19 cellular contexts compared by ENCODE assay signal in genomic region chr3:126023390-126023789, GRCh38. TPM values are rescaled to one million over a fixed set of nuclear protein-coding genes. Genes with fewer than 3 reads are reported as not detected.
DNase-seq lines count a peak whose midpoint lies in the region; ATAC-seq and TF ChIP-seq lines count a peak whose summit lies in the region.
"Had no signal": no experiment of that assay in that cellular context is flagged by ENCODE, and none has a peak within 500 bp of the region (broad histone marks: within the 10 kb centered on the region; RNA-seq: fewer than 3 reads in every experiment).

No MANE protein-coding gene starts in this region.

- no peak overlapping the region for H3K27ac Mint-ChIP-seq in activated CD4-positive, alpha-beta T cell treated with anti-CD3 and anti-CD28 coated beads, Interleukin-2, amount 10 ng/mL, durations not matched to agents 24 days and 14 days

- POLR2A ChIA-PET in HEK293 (lab: Yijun Ruan, JAX): no interaction called here

- TF ChIP-seq CTCF in HEK293 (tag by site-specific recombination; IDR thresholded peaks at IDR 0.05): no peak
- no peak for TF ChIP-seq CTCF in upper lobe of right lung (IDR thresholded peaks at IDR 0.05)

- peak; percentile 38 for DNase-seq in activated CD4-positive, alpha-beta T cell treated with anti-CD3 and anti-CD28 coated beads, Interleukin-2, amount 10 ng/mL, durations not matched to agents 24 days and 14 days
- no peak for DNase-seq in activated CD4-positive, alpha-beta T cell treated with anti-CD3 and anti-CD28 coated beads for 4 hours
- peak; percentile 60 for DNase-seq in iPS-NIHi7 (ENCODE audit: extremely low spot score)
- peak; percentile 37 for DNase-seq in upper lobe of right lung
- DNase-seq in dedifferentiated amniotic fluid mesenchymal stem cell (ENCODE audit: extremely low spot score): no peak
- DNase-seq: Caco-2, DMS79, GDM1, GM23248, Karpas-422, MM.1S, NCI-H1105, NCI-H187 treated with DMSO at 0.1 percent for 48 hours had no signal

- H3K27me3 ChIP-seq in upper lobe of right lung: no peaks in the 10 kb centered on the region

- H3K36me3 Mint-ChIP-seq in activated CD4-positive, alpha-beta T cell treated with anti-CD3 and anti-CD28 coated beads, Interleukin-2, amount 10 ng/mL, durations not matched to agents 24 days and 14 days (ENCODE audit: low read depth): peaks cover 8% of the 10 kb centered on the region

- H3K27ac ChIP-seq in HEK293 (ENCODE audit: extremely low read depth, low read depth, low read length): no peak overlapping the region
- H3K27ac ChIP-seq in upper lobe of right lung: no peak overlapping the region
- H3K27ac ChIP-seq: GM23248, RWPE1 had no signal

- ATAC-seq in upper lobe of right lung (no peak), GM18867 (IDR thresholded peaks at IDR 0.05; ENCODE audit: unreplicated experiment) (no peak)

- H3K4me3 Mint-ChIP-seq in activated CD4-positive, alpha-beta T cell treated with anti-CD3 and anti-CD28 coated beads, Interleukin-2, amount 10 ng/mL, durations not matched to agents 24 days and 14 days: no peak overlapping the region

- peaks cover 8% of the 10 kb centered on the region for H3K9me3 Mint-ChIP-seq in activated CD4-positive, alpha-beta T cell treated with anti-CD3 and anti-CD28 coated beads, Interleukin-2, amount 10 ng/mL, durations not matched to agents 24 days and 14 days

- H3K4me1 ChIP-seq in HEK293 (ENCODE audit: control insufficient read depth, insufficient read depth, low read length) (no peaks in the 10 kb centered on the region), upper lobe of right lung (no peaks in the 10 kb centered on the region)
- H3K4me1 ChIP-seq: Caco-2 had no signal

- H3K4me3 ChIP-seq in HEK293 (ENCODE audit: low read depth, low read length): no peak overlapping the region
- H3K4me3 ChIP-seq in upper lobe of right lung: no peak overlapping the region
- H3K4me3 ChIP-seq: GM23248 had no signal

- no peaks in the 10 kb centered on the region for H3K27me3 Mint-ChIP-seq in activated CD4-positive, alpha-beta T cell treated with anti-CD3 and anti-CD28 coated beads, Interleukin-2, amount 10 ng/mL, durations not matched to agents 24 days and 14 days

- H3K9me3 ChIP-seq in HEK293 (ENCODE audit: control insufficient read depth, insufficient read depth, low read depth, low read length): no peaks in the 10 kb centered on the region
- H3K9me3 ChIP-seq in upper lobe of right lung: peaks cover 5% of the 10 kb centered on the region

- intact Hi-C loops in activated CD4-positive, alpha-beta T cell treated with anti-CD3 and anti-CD28 coated beads, Interleukin-2, amount 10 ng/mL, durations not matched to agents 24 days and 14 days (cut with micrococcal nuclease): no loop called here
- intact Hi-C loops in upper lobe of right lung (cut with DNase I): no loop called here

- CTCF ChIA-PET in HEK293 (lab: Yijun Ruan, JAX): no interaction called here

- H3K36me3 ChIP-seq in HEK293 (ENCODE audit: control insufficient read depth in 2 of 2, insufficient read depth in 1 of 2, low read length in 2 of 2) (peaks cover 0 to 35% of the 10 kb centered on the region in 2 experiments; a peak in 1 of 3 replicates), upper lobe of right lung (peaks cover 4% of the 10 kb centered on the region)

- peaks cover 6% of the 10 kb centered on the region for H3K4me1 Mint-ChIP-seq in activated CD4-positive, alpha-beta T cell treated with anti-CD3 and anti-CD28 coated beads, Interleukin-2, amount 10 ng/mL, durations not matched to agents 24 days and 14 days

TF ChIP-seq in HEK293, 187 proteins besides CTCF, POLR2A, EP300 and RAD21:
- TF ChIP-seq REST (tag by site-specific recombination; IDR thresholded peaks at IDR 0.05): peak; percentile 93
- no peak for TF ChIP-seq ZNF707 (tag by site-specific recombination; IDR thresholded peaks at IDR 0.05)

RNA-seq across cellular contexts. Expression of gene ROPN1B, which starts 54.4 kb away (rescaled TPM):
- total RNA-seq in activated CD4-positive, alpha-beta T cell treated with anti-CD3 and anti-CD28 coated beads, Interleukin-2, amount 10 ng/mL, durations not matched to agents 24 days and 14 days: not detected in 2 replicates
- total RNA-seq in upper lobe of right lung: not detected
- total RNA-seq: A673, Caco-2, GM23248, NCI-H460, OCI-LY7 had no signal

Comparison
In these comparisons a context has a peak if more than half of its experiments do, and no peak if none do; other contexts are left out.
1. DNase-seq: peak in activated CD4-positive, alpha-beta T cell treated with anti-CD3 and anti-CD28 coated beads, Interleukin-2, amount 10 ng/mL, durations not matched to agents 24 days and 14 days (single experiment), iPS-NIHi7 (single experiment) and upper lobe of right lung (single experiment); none in activated CD4-positive, alpha-beta T cell treated with anti-CD3 and anti-CD28 coated beads for 4 hours (0 of 2) and dedifferentiated amniotic fluid mesenchymal stem cell (single experiment).